ENCODE assay signal across 2 cellular contexts in genomic region chr5:179642626-179643025, GRCh38. TPM values are rescaled to one million over a fixed set of nuclear protein-coding genes. Genes with fewer than 3 reads are reported as not detected.
"Had no signal": no experiment of that assay in that cellular context is flagged by ENCODE, and none has a peak within 500 bp of the region (broad histone marks: within the 10 kb centered on the region; RNA-seq: fewer than 3 reads in every experiment).

No MANE protein-coding gene starts in this region.

RNA-seq across cellular contexts. Expression of gene CBY3, which starts 38.2 kb away (rescaled TPM):
- total RNA-seq: HT-29 had no signal
- polyA plus RNA-seq: IMR-90 had no signal
